Comparison of ENCODE assay signal across 20 cellular contexts in genomic region chr12:25840678-25841077, GRCh38.
A peak's percentile ranks its signal among the peaks of the same experiment; 100 is the strongest.
DNase-seq lines count a peak whose midpoint lies in the region; ATAC-seq and TF ChIP-seq lines count a peak whose summit lies in the region.
"Had no signal": no experiment of that assay in that cellular context is flagged by ENCODE, and none has a peak within 500 bp of the region (broad histone marks: within the 10 kb centered on the region; RNA-seq: fewer than 3 reads in every experiment).

No MANE protein-coding gene starts in this region.

- DNase-seq in AG04449 (ENCODE audit: low read depth, low spot score): peak; percentile 60
- peak; percentile 43 for DNase-seq in HS-27A (ENCODE audit: low read depth)
- peak; percentile 91 for DNase-seq in choroid plexus epithelial cell (ENCODE audit: low read depth)
- DNase-seq in hepatic stellate cell (ENCODE audit: low spot score): peak; percentile 40
- DNase-seq in NCI-H2196 (lab: John Stamatoyannopoulos, UW; ENCODE audit: unreplicated experiment): no peak
- no peak for DNase-seq in NCI-H2107 (lab: John Stamatoyannopoulos, UW)
- DNase-seq in activated effector memory CD4-positive, alpha-beta T cell treated with Interleukin-2 at 50 U/mL for 16 hours: no peak
- DNase-seq: activated CD4-positive, CD25-positive, alpha-beta regulatory T cell treated with anti-CD3 and anti-CD28 coated beads, Interleukin-2, amount 50 U/mL, for 72 hours; activated T-cell treated with anti-CD3 and anti-CD28 coated beads, Interleukin-2, amount 50 U/mL, for 72 hours; caudate nucleus; CD8-positive, alpha-beta T cell; DND-41; effector CD8-positive, alpha-beta T cell; foreskin keratinocyte; KG1; NCI-H1092 treated with DMSO at 0.1 percent for 48 hours; NCI-H524 treated with DMSO at 0.1 percent for 48 hours had no signal

- no peak for TF ChIP-seq CTCF in AG04449 (IDR thresholded peaks at IDR 0.05; ENCODE audit: insufficient read depth, low read length, missing control alignments)
- no peak for TF ChIP-seq CTCF in choroid plexus epithelial cell (conservative IDR thresholded peaks at IDR 0.05; ENCODE audit: low read depth, low read length)

- POLR2A ChIA-PET in AG04449 (lab: Yijun Ruan, JAX): interaction anchor here (0.8 to 1.2 kb wide), 4 partner anchors 12 to 22 kb away, joined by 3 to 5 read pairs (median 4); no protein-coding TSS in a partner anchor

- no peak for ATAC-seq in HG02981 (IDR thresholded peaks at IDR 0.05; ENCODE audit: unreplicated experiment)
- ATAC-seq: activated naive CD4-positive, alpha-beta T cell treated with anti-CD3 and anti-CD28 coated beads, Interleukin-2, amount 50 U/mL, for 72 hours; activated T-cell treated with anti-CD3 and anti-CD28 coated beads, Interleukin-2, amount 50 U/mL, for 72 hours; CD8-positive, alpha-beta T cell; foreskin keratinocyte had no signal

- H3K4me3 ChIP-seq in AG04449 (ENCODE audit: low read depth, low read length) (no peak overlapping the region), choroid plexus epithelial cell (ENCODE audit: low read depth, low read length) (no peak overlapping the region)
- H3K4me3 ChIP-seq: prostate gland had no signal

- CTCF ChIA-PET in AG04449 (lab: Yijun Ruan, JAX): interaction anchor here (1.4 kb wide), 1 partner anchor 10 kb away, joined by 6 read pairs; no protein-coding TSS in a partner anchor

Comparison
In these comparisons a context has a peak if more than half of its experiments do, and no peak if none do; other contexts are left out.
1. DNase-seq: peak in AG04449 (single experiment), HS-27A (single experiment), choroid plexus epithelial cell (single experiment) and hepatic stellate cell (single experiment); none in NCI-H2196 (single experiment), NCI-H2107 (single experiment) and activated effector memory CD4-positive, alpha-beta T cell treated with Interleukin-2 at 50 U/mL for 16 hours (single experiment).